In genomic region chrX:4150259-4150658, GRCh38 we compare ENCODE assay signal across 3 cellular contexts.
"Had no signal": no experiment of that assay in that cellular context is flagged by ENCODE, and none has a peak within 500 bp of the region (broad histone marks: within the 10 kb centered on the region; RNA-seq: fewer than 3 reads in every experiment).

No MANE protein-coding gene starts in this region.

- H3K4me3 ChIP-seq: GM12878 had no signal

- DNase-seq: GDM1, GF-D8 had no signal

- ATAC-seq: GM12878 had no signal
